Comparison of ENCODE assay signal across 15 cellular contexts in genomic region chr5:100634937-100635336, GRCh38.
A peak's percentile ranks its signal among the peaks of the same experiment; 100 is the strongest.
DNase-seq lines count a peak whose midpoint lies in the region; ATAC-seq and TF ChIP-seq lines count a peak whose summit lies in the region.
"Had no signal": no experiment of that assay in that cellular context is flagged by ENCODE, and none has a peak within 500 bp of the region (broad histone marks: within the 10 kb centered on the region; RNA-seq: fewer than 3 reads in every experiment).

No MANE protein-coding gene starts in this region.

- DNase-seq in GM06990 (ENCODE audit: extremely low read depth, insufficient read length), result peak; percentile 3
- DNase-seq in MM.1S, result peak; percentile 36
- DNase-seq in NCI-H128 (lab: John Stamatoyannopoulos, UW; ENCODE audit: unreplicated experiment), result no peak
- no peak for DNase-seq in effector memory CD4-positive, alpha-beta T cell
- no peak for DNase-seq in immature natural killer cell
- DNase-seq in activated naive CD4-positive, alpha-beta T cell treated with Interleukin-2 at 50 U/mL for 16 hours, result no peak
- DNase-seq: activated T-cell treated with anti-CD3 and anti-CD28 coated beads for 4 hours, aorta, RPMI8226, spleen, transverse colon had no signal

- H3K4me3 ChIP-seq in GM06990 (replicated peaks; ENCODE audit: low read depth, low read length), result no peak overlapping the region
- H3K4me3 ChIP-seq in MM.1S (ENCODE audit: low read length), result no peak overlapping the region
- no peak overlapping the region for H3K4me3 ChIP-seq in effector memory CD4-positive, alpha-beta T cell (ENCODE audit: insufficient read depth, low read depth, low read length, poor library complexity, severe bottlenecking)
- H3K4me3 ChIP-seq: A549, spleen, transverse colon had no signal

- H3K27me3 ChIP-seq in GM06990 (replicated peaks; ENCODE audit: control insufficient read depth, insufficient read depth, low read length), result no peaks in the 10 kb centered on the region
- H3K27me3 ChIP-seq in MM.1S (replicated peaks; ENCODE audit: insufficient read depth, low read length), result no peaks in the 10 kb centered on the region
- H3K27me3 ChIP-seq in effector memory CD4-positive, alpha-beta T cell (replicated peaks; ENCODE audit: control insufficient read depth, insufficient read depth, low read length, poor library complexity, severe bottlenecking), result no peaks in the 10 kb centered on the region
- H3K27me3 ChIP-seq: neutrophil, spleen, transverse colon had no signal

- TF ChIP-seq CTCF in GM06990 (IDR thresholded peaks at IDR 0.05; ENCODE audit: insufficient read depth, low read length, poor library complexity, severe bottlenecking) (no peak), MM.1S (IDR thresholded peaks at IDR 0.05; ENCODE audit: low read length) (no peak)

- no peak overlapping the region for H3K27ac ChIP-seq in MM.1S (ENCODE audit: low read length)
- no peak overlapping the region for H3K27ac ChIP-seq in effector memory CD4-positive, alpha-beta T cell (ENCODE audit: insufficient read depth, low read length, poor library complexity, severe bottlenecking)
- H3K27ac ChIP-seq: A549, neutrophil, spleen, transverse colon had no signal

- peaks cover 0 to under 1% (median 0%) of the 10 kb centered on the region in 3 donors for H3K36me3 Mint-ChIP-seq in immature natural killer cell

- H4K20me1 ChIP-seq in MM.1S (ENCODE audit: insufficient read depth, low read length), result no peaks in the 10 kb centered on the region

- H3K4me3 Mint-ChIP-seq in immature natural killer cell, result no peak overlapping the region

- no peaks in the 10 kb centered on the region for H3K9me3 ChIP-seq in MM.1S (replicated peaks; ENCODE audit: insufficient read depth, low read length)
- no peaks in the 10 kb centered on the region for H3K9me3 ChIP-seq in effector memory CD4-positive, alpha-beta T cell (ENCODE audit: control insufficient read depth, low read length)
- H3K9me3 ChIP-seq: A549, neutrophil, spleen, transverse colon had no signal

- no peak overlapping the region for H3K27ac Mint-ChIP-seq in immature natural killer cell

- peak overlapping the region; percentile 8; the same call in 1 of the 2 replicates for H3K4me2 ChIP-seq in MM.1S (ENCODE audit: low read depth, low read length)
- H3K4me2 ChIP-seq: A549 had no signal

- peaks cover 10% of the 10 kb centered on the region; the same call in 1 of the 2 replicates for H3K4me1 ChIP-seq in MM.1S (ENCODE audit: low read length)
- no peaks in the 10 kb centered on the region for H3K4me1 ChIP-seq in effector memory CD4-positive, alpha-beta T cell (ENCODE audit: control insufficient read depth, insufficient read depth, low read length, poor library complexity, severe bottlenecking)
- H3K4me1 ChIP-seq: A549, spleen, transverse colon had no signal

- H3K27me3 Mint-ChIP-seq in immature natural killer cell (ENCODE audit: low read depth in 3 of 3), result peaks cover 0 to 2% (median 1%) of the 10 kb centered on the region in 3 donors

- H2AFZ ChIP-seq in MM.1S (ENCODE audit: low read length), result no peak overlapping the region

- no peaks in the 10 kb centered on the region for H3K4me1 Mint-ChIP-seq in immature natural killer cell

- H3K36me3 ChIP-seq in GM06990 (ENCODE audit: control insufficient read depth, insufficient read depth, low read length), result no peaks in the 10 kb centered on the region
- no peaks in the 10 kb centered on the region for H3K36me3 ChIP-seq in MM.1S (replicated peaks; ENCODE audit: insufficient read depth, low read length)
- H3K36me3 ChIP-seq in effector memory CD4-positive, alpha-beta T cell (ENCODE audit: control insufficient read depth, insufficient read depth, low read length), result no peaks in the 10 kb centered on the region
- H3K36me3 ChIP-seq: neutrophil, spleen, transverse colon had no signal

- no peaks in the 10 kb centered on the region for H3K9me3 Mint-ChIP-seq in immature natural killer cell

- no peaks in the 10 kb centered on the region for H3K9me2 ChIP-seq in MM.1S (replicated peaks; ENCODE audit: insufficient read depth, low read length)

- H3K9ac ChIP-seq in MM.1S (ENCODE audit: low read length), result no peak overlapping the region

- no peaks in the 10 kb centered on the region for H3F3A ChIP-seq in MM.1S (ENCODE audit: insufficient read depth, low read length)

- no peaks in the 10 kb centered on the region for H3K79me2 ChIP-seq in MM.1S (ENCODE audit: low read length)

- peak; percentile 93 for ATAC-seq in GM21390 (IDR thresholded peaks at IDR 0.05; ENCODE audit: unreplicated experiment)
- ATAC-seq in HG02943 (IDR thresholded peaks at IDR 0.05; ENCODE audit: low read depth, unreplicated experiment), result peak; percentile 65
- ATAC-seq: A549 had no signal

Comparison
In these comparisons a context has a peak if more than half of its experiments do, and no peak if none do; other contexts are left out.
1. DNase-seq: peak in GM06990 (single experiment) and MM.1S (single experiment); none in NCI-H128 (single experiment), effector memory CD4-positive, alpha-beta T cell (0 of 3), immature natural killer cell (0 of 3) and activated naive CD4-positive, alpha-beta T cell treated with Interleukin-2 at 50 U/mL for 16 hours (single experiment).